Comparison of ENCODE assay signal across 21 cellular contexts in the genomic region with DNA sequence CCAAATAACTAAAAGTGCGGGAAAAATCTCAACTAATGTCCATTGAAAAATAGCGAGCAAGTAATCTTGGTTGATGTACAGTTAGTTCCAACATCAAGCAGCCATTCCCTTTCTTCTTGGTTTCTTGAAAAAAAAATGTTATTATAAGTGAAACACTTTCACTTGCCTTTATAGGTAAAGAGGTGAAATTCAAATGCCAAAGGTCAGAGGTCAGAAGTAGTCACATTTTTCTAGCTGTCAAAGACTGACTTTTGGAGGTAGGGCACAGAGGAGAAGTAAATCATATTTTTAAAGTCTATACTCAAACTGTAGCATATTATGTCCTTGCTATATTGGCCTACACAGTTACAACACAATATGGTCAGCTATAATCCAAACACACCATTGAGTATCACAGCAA.
"Had no signal": no experiment of that assay in that cellular context is flagged by ENCODE, and none has a peak within 500 bp of the region (broad histone marks: within the 10 kb centered on the region; RNA-seq: fewer than 3 reads in every experiment).

No MANE protein-coding gene starts in this region.

- H3K4me3 ChIP-seq: SJSA1, SK-N-MC had no signal

- H3K4me1 ChIP-seq: SJSA1 had no signal

- H3K27ac ChIP-seq: KMS-11, SJSA1, SK-N-MC had no signal

- DNase-seq: IMR-90, Kasumi-1, MM.1S, NCI-H1092 treated with DMSO at 0.1 percent for 48 hours, NCI-H1436, NCI-H187, NCI-H2029, NCI-H2081 treated with DMSO at 0.1 percent for 48 hours, NCI-H2171, NCI-H226, NCI-H446, NCI-H510A, NCI-H524 treated with DMSO at 0.1 percent for 48 hours, NCI-H69, NCI-H774, Right ventricle myocardium superior, RPMI8226, SIG-M5 had no signal

- H3K9me3 ChIP-seq: SJSA1 had no signal
